In genomic region chr17:18261146-18261515, GRCh38 we compare ENCODE assay signal across 8 cellular contexts. TPM values are rescaled to one million over a fixed set of nuclear protein-coding genes. Genes with fewer than 3 reads are reported as not detected.
A peak's percentile ranks its signal among the peaks of the same experiment; 100 is the strongest.
DNase-seq lines count a peak whose midpoint lies in the region; ATAC-seq, FAIRE-seq and TF ChIP-seq lines count a peak whose summit lies in the region.

No MANE protein-coding gene starts in this region.

- CTCF ChIA-PET in WTC11 (lab: Charles Lee) (interaction anchor here (1.0 kb wide), 1 partner anchor 14 kb away, joined by 3 read pairs; no protein-coding TSS in a partner anchor), endothelial cell of umbilical vein (lab: Charles Lee) (interaction anchor here (0.5 to 0.7 kb wide), 2 partner anchors 81 to 120 kb away, joined by 3 read pairs; no protein-coding TSS in a partner anchor)

- H3K9ac ChIP-seq in endothelial cell of umbilical vein (replicated peaks; ENCODE audit: extremely low read depth, insufficient read depth, low read length): peak overlapping the region; percentile 58

- ATAC-seq in HG03378 (IDR thresholded peaks at IDR 0.05; ENCODE audit: unreplicated experiment) (peak; percentile 15), WTC11 (no peak), HG02885 (IDR thresholded peaks at IDR 0.05; ENCODE audit: poor library complexity, unreplicated experiment) (no peak)

- H4K20me1 ChIP-seq in endothelial cell of umbilical vein (replicated peaks; ENCODE audit: control insufficient read depth, extremely low read depth, insufficient read depth, low read length): no peaks in the 10 kb centered on the region

- H2AFZ ChIP-seq in endothelial cell of umbilical vein (ENCODE audit: low read depth, low read length): peak overlapping the region; percentile 78

- peaks cover 14% of the 10 kb centered on the region for H3K4me1 ChIP-seq in endothelial cell of umbilical vein (ENCODE audit: control insufficient read depth, extremely low read depth, insufficient read depth, low read length)
- H3K4me1 ChIP-seq in mononuclear cell (ENCODE audit: insufficient read depth, low read length): peaks cover 47% of the 10 kb centered on the region
- H3K4me1 ChIP-seq in thyroid gland: peaks cover 38 to 50% of the 10 kb centered on the region in 2 donors

- no TSS peak for BruUV-seq in endothelial cell of umbilical vein (replicated peaks; lab: Mats Ljungman, UMichigan)

- POLR2A ChIA-PET in WTC11 (lab: Charles Lee): interaction anchor here (0.9 to 1.9 kb wide), 3 partner anchors 14 to 77 kb away, joined by 3 to 11 read pairs (median 4); partner anchors contain the start of gene ALKBH5
- POLR2A ChIA-PET in endothelial cell of umbilical vein (lab: Charles Lee): no interaction called here

- no peak for TF ChIP-seq POLR2A in endothelial cell of umbilical vein (IDR thresholded peaks at IDR 0.05; ENCODE audit: low read depth, low read length)
- peak in 1 of 2 donors; percentile 62 for TF ChIP-seq POLR2A in thyroid gland (IDR thresholded peaks at IDR 0.05)

- DNase-seq in WTC11 (ENCODE audit: low spot score) (no peak), endothelial cell of umbilical vein (ENCODE audit: low read depth, low spot score) (peak; percentile 21), thyroid gland (peak; percentile 98), NCI-H2029 (lab: John Stamatoyannopoulos, UW) (no peak)

- FAIRE-seq in endothelial cell of umbilical vein (lab: Jason Lieb, UNC): no peak

- no peaks in the 10 kb centered on the region for H3K27me3 ChIP-seq in endothelial cell of umbilical vein (ENCODE audit: control insufficient read depth in 2 of 2, insufficient read depth in 2 of 2, low read length in 2 of 2)
- H3K27me3 ChIP-seq in mononuclear cell (ENCODE audit: insufficient read depth, low read length): no peaks in the 10 kb centered on the region
- no peaks in the 10 kb centered on the region for H3K27me3 ChIP-seq in thyroid gland

- dilution Hi-C loops in endothelial cell of umbilical vein (cut with MboI; ENCODE audit: extremely low pct_ligation_motif_present, low sequenced_read_pairs): no loop called here

- TF ChIP-seq CTCF in WTC11 (IDR thresholded peaks at IDR 0.05) (no peak), endothelial cell of umbilical vein (IDR thresholded peaks at IDR 0.05; ENCODE audit: extremely low read depth in 1 of 2, insufficient read depth in 1 of 2, low read depth in 1 of 2, low read length in 2 of 2) (no peak), thyroid gland (IDR thresholded peaks at IDR 0.05) (no peak)

- peak overlapping the region; percentile 58 for H3K4me2 ChIP-seq in endothelial cell of umbilical vein (ENCODE audit: insufficient read depth, low read length)

- intact Hi-C loops in endothelial cell of umbilical vein (cut with micrococcal nuclease): loop anchor here (1.0 kb wide), 2 partner anchors 36 to 44 kb away; partner anchors contain the start of gene LLGL1
- intact Hi-C loops in thyroid gland (cut with DNase I): no loop called here

- no peaks in the 10 kb centered on the region for H3K27me3 Mint-ChIP-seq in WTC11 (ENCODE audit: low read depth)

- H3K4me3 ChIP-seq in GM08714 (ENCODE audit: low read length) (peak overlapping the region; percentile 62), endothelial cell of umbilical vein (replicated peaks in 1 of 3; ENCODE audit: insufficient read depth in 1 of 3, low read depth in 1 of 3, low read length in 3 of 3) (peak overlapping the region; percentile 45 to 78 (median 65)), mononuclear cell (ENCODE audit: low read length) (peak overlapping the region; percentile 75), thyroid gland (replicated peaks in 1 of 3) (peak overlapping the region; percentile 44 to 89 (median 67))

- H3K36me3 ChIP-seq in endothelial cell of umbilical vein (ENCODE audit: control insufficient read depth in 2 of 2, extremely low read depth in 1 of 2, insufficient read depth in 2 of 2, low read length in 2 of 2) (peaks cover 2 to 24% of the 10 kb centered on the region in 2 experiments), thyroid gland (peaks cover 28 to 29% of the 10 kb centered on the region in 2 donors)

- peaks cover 12% of the 10 kb centered on the region; the same call in 1 of the 2 replicates for H3K36me3 Mint-ChIP-seq in WTC11

- H3K9me3 Mint-ChIP-seq in WTC11: no peaks in the 10 kb centered on the region

- peak overlapping the region; percentile 49 for H3K27ac Mint-ChIP-seq in WTC11

- WGBS in thyroid gland, 2 donors: 4 to 6% methylated on average over 9 to 11 of the region's 16 CpGs

- H3K79me2 ChIP-seq in endothelial cell of umbilical vein (ENCODE audit: control insufficient read depth, insufficient read depth, low read length): peaks cover 18% of the 10 kb centered on the region

- H3K9me3 ChIP-seq in endothelial cell of umbilical vein (replicated peaks; ENCODE audit: control insufficient read depth, insufficient read depth, low read length): no peaks in the 10 kb centered on the region
- H3K9me3 ChIP-seq in mononuclear cell (ENCODE audit: low read depth, low read length): no peaks in the 10 kb centered on the region
- H3K9me3 ChIP-seq in thyroid gland: no peaks in the 10 kb centered on the region

- H3K4me3 Mint-ChIP-seq in WTC11: peak overlapping the region; percentile 77

- peaks cover 29% of the 10 kb centered on the region for H3K4me1 Mint-ChIP-seq in WTC11

- H3K27ac ChIP-seq in endothelial cell of umbilical vein (ENCODE audit: insufficient read depth, low read depth, low read length) (peak overlapping the region; percentile 23), thyroid gland (peak overlapping the region; percentile 92 to 99 (median 96))

- H3K9me1 ChIP-seq in endothelial cell of umbilical vein (replicated peaks; ENCODE audit: control insufficient read depth, extremely low read depth, insufficient read depth, low read length): no peaks in the 10 kb centered on the region

RNA-seq across cellular contexts. Expression of gene MIEF2, which starts 0.7 kb away (rescaled TPM):
- total RNA-seq in WTC11 (2021) (15.7 to 18.8 TPM (median 17.9 TPM) in 3 replicates), endothelial cell of umbilical vein (8.3 and 8.5 TPM in 2 replicates), mononuclear cell (5.9 TPM), thyroid gland (10 to 100 TPM; 25.7 to 47.0 (median 34.9) TPM)
- 22.7 and 28.2 TPM in 2 replicates for polyA plus RNA-seq in endothelial cell of umbilical vein
- 10.7 and 12.8 TPM in 2 replicates for polyA plus RNA-seq in endothelial cell of umbilical vein (2011; cell fraction: cytosol; rRNA removed)
- polyA plus RNA-seq in endothelial cell of umbilical vein (2011; cell fraction: nucleus; rRNA removed): 10.7 and 12.9 TPM in 2 replicates
- polyA plus RNA-seq in endothelial cell of umbilical vein (2012): 5.2 and 8.4 TPM in 2 replicates
- 11.0 and 14.7 TPM in 2 replicates for polyA minus RNA-seq in endothelial cell of umbilical vein
- polyA minus RNA-seq in endothelial cell of umbilical vein (2011; cell fraction: cytosol; rRNA and poly(A)+ RNA removed): 6.7 TPM
- 3.1 and 6.3 TPM in 2 replicates for polyA minus RNA-seq in endothelial cell of umbilical vein (2011; cell fraction: nucleus; rRNA and poly(A)+ RNA removed)

RNA-seq across cellular contexts. Expression of gene FLII, which starts 2.6 kb away (rescaled TPM):
- 298 to 313 TPM (median 309 TPM) in 3 replicates for total RNA-seq in WTC11 (2021)
- 372 and 397 TPM in 2 replicates for total RNA-seq in endothelial cell of umbilical vein
- 582 and 691 TPM in 2 replicates for polyA plus RNA-seq in endothelial cell of umbilical vein
- 393 and 428 TPM in 2 replicates for polyA plus RNA-seq in endothelial cell of umbilical vein (2011; cell fraction: cytosol; rRNA removed)
- polyA plus RNA-seq in endothelial cell of umbilical vein (2011; cell fraction: nucleus; rRNA removed): 1,056 and 1,210 TPM in 2 replicates
- 343 and 396 TPM in 2 replicates for polyA plus RNA-seq in endothelial cell of umbilical vein (2012)
- polyA minus RNA-seq in endothelial cell of umbilical vein: 446 and 481 TPM in 2 replicates
- polyA minus RNA-seq in endothelial cell of umbilical vein (2011; cell fraction: cytosol; rRNA and poly(A)+ RNA removed): 202 TPM
- polyA minus RNA-seq in endothelial cell of umbilical vein (2011; cell fraction: nucleus; rRNA and poly(A)+ RNA removed): 205 and 272 TPM in 2 replicates
- total RNA-seq in mononuclear cell: 122 TPM
- total RNA-seq in thyroid gland: 100 to 1,000 TPM; 231 to 259 (median 241) TPM

RNA-seq across cellular contexts. Expression of gene LLGL1, which starts 35.7 kb away (rescaled TPM):
- 76.0 to 87.8 TPM (median 78.6 TPM) in 3 replicates for total RNA-seq in WTC11 (2021)
- 34.9 and 36.8 TPM in 2 replicates for total RNA-seq in endothelial cell of umbilical vein
- polyA plus RNA-seq in endothelial cell of umbilical vein: 47.1 and 55.5 TPM in 2 replicates
- polyA plus RNA-seq in endothelial cell of umbilical vein (2011; cell fraction: cytosol; rRNA removed): 30.8 and 38.9 TPM in 2 replicates
- 47.3 and 56.7 TPM in 2 replicates for polyA plus RNA-seq in endothelial cell of umbilical vein (2011; cell fraction: nucleus; rRNA removed)
- 24.1 and 28.5 TPM in 2 replicates for polyA plus RNA-seq in endothelial cell of umbilical vein (2012)
- 36.3 and 42.3 TPM in 2 replicates for polyA minus RNA-seq in endothelial cell of umbilical vein
- polyA minus RNA-seq in endothelial cell of umbilical vein (2011; cell fraction: cytosol; rRNA and poly(A)+ RNA removed): 14.3 TPM
- polyA minus RNA-seq in endothelial cell of umbilical vein (2011; cell fraction: nucleus; rRNA and poly(A)+ RNA removed): 17.3 and 24.4 TPM in 2 replicates
- total RNA-seq in mononuclear cell: 8.6 TPM
- total RNA-seq in thyroid gland: 10 to 100 TPM; 14.5 to 19.4 (median 17.5) TPM

RNA-seq across cellular contexts. Expression of gene TOP3A, which starts 53.7 kb away (rescaled TPM):
- total RNA-seq in WTC11 (2021) (54.9 to 56.1 TPM (median 56.0 TPM) in 3 replicates), endothelial cell of umbilical vein (46.9 and 53.1 TPM in 2 replicates), mononuclear cell (33.0 TPM), thyroid gland (10 to 100 TPM; 31.3 to 34.5 (median 32.5) TPM)
- 18.6 and 20.4 TPM in 2 replicates for polyA plus RNA-seq in endothelial cell of umbilical vein
- 15.7 and 19.0 TPM in 2 replicates for polyA plus RNA-seq in endothelial cell of umbilical vein (2011; cell fraction: cytosol; rRNA removed)
- 37.5 and 42.4 TPM in 2 replicates for polyA plus RNA-seq in endothelial cell of umbilical vein (2011; cell fraction: nucleus; rRNA removed)
- polyA plus RNA-seq in endothelial cell of umbilical vein (2012): 22.1 and 26.5 TPM in 2 replicates
- 63.2 and 64.2 TPM in 2 replicates for polyA minus RNA-seq in endothelial cell of umbilical vein
- 31.2 TPM for polyA minus RNA-seq in endothelial cell of umbilical vein (2011; cell fraction: cytosol; rRNA and poly(A)+ RNA removed)
- polyA minus RNA-seq in endothelial cell of umbilical vein (2011; cell fraction: nucleus; rRNA and poly(A)+ RNA removed): 32.0 and 46.2 TPM in 2 replicates

RNA-seq across cellular contexts. Expression of gene SMCR8, which starts 54.0 kb away (rescaled TPM):
- total RNA-seq in WTC11 (2021) (17.8 to 19.1 TPM (median 18.0 TPM) in 3 replicates), endothelial cell of umbilical vein (16.1 and 17.6 TPM in 2 replicates), mononuclear cell (55.6 TPM), thyroid gland (10 to 100 TPM; 16.7 to 28.3 (median 19.6) TPM)
- polyA plus RNA-seq in endothelial cell of umbilical vein: 8.2 and 9.5 TPM in 2 replicates
- 9.6 and 9.8 TPM in 2 replicates for polyA plus RNA-seq in endothelial cell of umbilical vein (2011; cell fraction: cytosol; rRNA removed)
- 16.0 and 17.7 TPM in 2 replicates for polyA plus RNA-seq in endothelial cell of umbilical vein (2011; cell fraction: nucleus; rRNA removed)
- polyA plus RNA-seq in endothelial cell of umbilical vein (2012): 13.2 and 14.1 TPM in 2 replicates
- polyA minus RNA-seq in endothelial cell of umbilical vein: 24.9 TPM in 2 replicates
- 6.6 TPM for polyA minus RNA-seq in endothelial cell of umbilical vein (2011; cell fraction: cytosol; rRNA and poly(A)+ RNA removed)
- 23.1 and 24.9 TPM in 2 replicates for polyA minus RNA-seq in endothelial cell of umbilical vein (2011; cell fraction: nucleus; rRNA and poly(A)+ RNA removed)

Comparison
In these comparisons a context has a peak if more than half of its experiments do, and no peak if none do; other contexts are left out.
1. DNase-seq: peak in endothelial cell of umbilical vein (single experiment) and thyroid gland (2 of 2); none in WTC11 (single experiment) and NCI-H2029 (single experiment).
2. Peak in every context shown above with its lines, with median percentiles within 50 percentile points of each other: H3K4me3 ChIP-seq.